10 cellular contexts compared by ENCODE assay signal in the genomic region with DNA sequence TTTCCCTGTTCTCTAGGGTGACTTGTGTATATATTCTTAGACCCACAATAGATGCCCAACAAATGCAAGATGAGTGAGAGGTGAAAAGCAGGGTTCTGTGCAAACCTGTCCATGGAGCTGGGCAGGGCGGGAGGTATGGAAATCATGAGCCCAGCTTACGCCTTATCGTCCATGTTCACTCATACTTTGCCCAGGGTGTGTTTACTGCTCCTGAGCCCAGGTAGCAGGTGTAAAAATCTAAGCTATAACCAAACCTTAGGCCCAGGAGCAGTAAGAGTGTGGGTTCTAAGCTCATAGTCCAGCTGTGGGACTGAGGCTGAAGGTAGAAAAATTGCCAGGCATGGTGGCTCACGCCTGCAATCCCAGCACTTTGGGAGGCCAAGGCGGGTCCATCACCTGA. TPM values are rescaled to one million over a fixed set of nuclear protein-coding genes. Genes with fewer than 3 reads are reported as not detected.
"Had no signal": no experiment of that assay in that cellular context is flagged by ENCODE, and none has a peak within 500 bp of the region (broad histone marks: within the 10 kb centered on the region; RNA-seq: fewer than 3 reads in every experiment).

No MANE protein-coding gene starts in this region.

- H3K4me1 ChIP-seq: HAP-1 had no signal

- H3K27ac ChIP-seq: GM23248 had no signal

- FAIRE-seq: HTR-8/SVneo, K562 had no signal

- H3K9me3 ChIP-seq: HAP-1 had no signal

- H3K4me3 Mint-ChIP-seq: HFFc6 had no signal

- H3K27ac Mint-ChIP-seq: HFFc6 had no signal

- H3K36me3 ChIP-seq: HAP-1 had no signal

- ATAC-seq: HCT116, K562 had no signal

- H3K4me3 ChIP-seq: GM23248, HAP-1, K562 had no signal

- DNase-seq: GM23248, GOT3, H7, HFFc6, IMR-90 had no signal

RNA-seq across cellular contexts. Expression of a gene that starts 48.1 kb away (rescaled TPM):
- total RNA-seq: GM23248, HFFc6, HT-29, IMR-90 had no signal
- polyA plus RNA-seq: GM23248, IMR-90, K562 had no signal
